24 cellular contexts compared by ENCODE assay signal in genomic region chr19:11046608-11047354, GRCh38. TPM values are rescaled to one million over a fixed set of nuclear protein-coding genes. Genes with fewer than 3 reads are reported as not detected.
DNase-seq lines count a peak whose midpoint lies in the region; ATAC-seq and TF ChIP-seq lines count a peak whose summit lies in the region.
"Had no signal": no experiment of that assay in that cellular context is flagged by ENCODE, and none has a peak within 500 bp of the region (broad histone marks: within the 10 kb centered on the region; RNA-seq: fewer than 3 reads in every experiment).

No MANE protein-coding gene starts in this region.

- no peak overlapping the region for H3K4me3 ChIP-seq in GM12865 (ENCODE audit: low read depth, low read length)
- peak overlapping the region; percentile 25 for H3K4me3 ChIP-seq in OCI-LY7 (ENCODE audit: low read depth, low read length, poor library complexity, severe bottlenecking)
- H3K4me3 ChIP-seq: body of pancreas, esophagus muscularis mucosa, gastrocnemius medialis, HAP-1, tibial artery had no signal

- CTCF ChIA-PET in CD4-positive, alpha-beta T cell (lab: Charles Lee), result interaction anchor here (0.9 to 1.9 kb wide), 2 partner anchors 17 to 79 kb away, joined by 3 to 5 read pairs; no protein-coding TSS in a partner anchor
- CTCF ChIA-PET in OCI-LY7 (lab: Charles Lee; ENCODE audit: unreplicated experiment), result no interaction called here

- peaks cover 90% of the 10 kb centered on the region for H3K36me3 ChIP-seq in OCI-LY7 (ENCODE audit: insufficient read depth, low read length)

- H2AFZ ChIP-seq in OCI-LY7 (ENCODE audit: low read length), result no peak overlapping the region

- no peaks in the 10 kb centered on the region for H3K9me3 ChIP-seq in CD4-positive, alpha-beta T cell (ENCODE audit: control insufficient read depth, low read length)
- H3K9me3 ChIP-seq in OCI-LY7 (ENCODE audit: low read length), result no peaks in the 10 kb centered on the region
- H3K9me3 ChIP-seq: body of pancreas, esophagus muscularis mucosa, gastrocnemius medialis, HAP-1, tibial artery had no signal

- no peak for TF ChIP-seq CTCF in CD4-positive, alpha-beta T cell (IDR thresholded peaks at IDR 0.05)
- TF ChIP-seq CTCF in GM12865 (IDR thresholded peaks at IDR 0.05; ENCODE audit: insufficient read depth, low read depth, low read length, missing control alignments), result no peak
- no peak for TF ChIP-seq CTCF in OCI-LY7 (conservative IDR thresholded peaks at IDR 0.05; ENCODE audit: low read length)

- TSS peak; percentile 12 for BruUV-seq in OCI-LY7 (replicated peaks; lab: Mats Ljungman, UMichigan)

- peak overlapping the region; percentile 71 for H3K27ac Mint-ChIP-seq in CD4-positive, alpha-beta T cell
- peak overlapping the region in 4 of 6 donors; percentile 11 to 82 (median 70) for H3K27ac Mint-ChIP-seq in naive B cell

- no peaks in the 10 kb centered on the region; the same call in 1 of the 2 replicates for H4K20me1 ChIP-seq in OCI-LY7 (ENCODE audit: insufficient read depth, low read length)

- POLR2A ChIA-PET in CD4-positive, alpha-beta T cell (lab: Charles Lee), result no interaction called here
- POLR2A ChIA-PET in OCI-LY7 (lab: Charles Lee), result interaction anchor here (0.7 kb wide), 1 partner anchor 807 kb away, joined by 4 read pairs; no protein-coding TSS in a partner anchor

- no peaks in the 10 kb centered on the region for H3K9me3 Mint-ChIP-seq in CD4-positive, alpha-beta T cell
- H3K9me3 Mint-ChIP-seq in naive B cell, result no peaks in the 10 kb centered on the region

- no peak for DNase-seq in CD4-positive, alpha-beta T cell
- DNase-seq in GM12865 (ENCODE audit: low read depth) (peak; percentile 83), OCI-LY7 (ENCODE audit: low spot score) (peak; percentile 81), naive B cell (peak; percentile 30), HuH-7 (ENCODE audit: low spot score) (no peak), cortex of kidney (lab: John Stamatoyannopoulos, UW) (no peak)
- DNase-seq: body of pancreas; DND-41; effector CD8-positive, alpha-beta T cell; gastrocnemius medialis; NCI-H1048; NCI-H187 treated with DMSO at 0.1 percent for 48 hours; NCI-H2227 treated with DMSO at 0.1 percent for 48 hours; NCI-H774; occipital lobe; OCI-M1; Right ventricle myocardium superior; small intestine; stimulated activated naive CD4-positive, alpha-beta T cell; tibial artery had no signal

- intact Hi-C loops in CD4-positive, alpha-beta T cell (cut with DNase I, micrococcal nuclease), result no loop called here
- intact Hi-C loops in OCI-LY7 (cut with micrococcal nuclease; ENCODE audit: unreplicated experiment), result loop anchor here (5.0 kb wide), 1 partner anchor 146 kb away; no protein-coding TSS in a partner anchor

- no peaks in the 10 kb centered on the region for H3K27me3 ChIP-seq in CD4-positive, alpha-beta T cell (ENCODE audit: control insufficient read depth, insufficient read depth, low read length)
- H3K27me3 ChIP-seq: body of pancreas, esophagus muscularis mucosa, gastrocnemius medialis, tibial artery had no signal

- H3K36me3 Mint-ChIP-seq in CD4-positive, alpha-beta T cell (ENCODE audit: low read depth), result peaks cover 27% of the 10 kb centered on the region
- peaks cover 23 to 24% of the 10 kb centered on the region in 2 donors for H3K36me3 Mint-ChIP-seq in naive B cell

- H3K4me3 Mint-ChIP-seq in CD4-positive, alpha-beta T cell, result no peak overlapping the region
- peak overlapping the region in 7 of 8 donors; percentile 5 to 89 (median 70) for H3K4me3 Mint-ChIP-seq in naive B cell

- no peaks in the 10 kb centered on the region for H3K27me3 Mint-ChIP-seq in CD4-positive, alpha-beta T cell
- peaks cover 18 to 29% (median 22%) of the 10 kb centered on the region in 3 donors for H3K27me3 Mint-ChIP-seq in naive B cell

- no peaks in the 10 kb centered on the region for H3K9me2 ChIP-seq in OCI-LY7 (ENCODE audit: insufficient read depth, low read length)

- H3K4me1 Mint-ChIP-seq in CD4-positive, alpha-beta T cell (ENCODE audit: low read depth), result peaks cover 41% of the 10 kb centered on the region
- H3K4me1 Mint-ChIP-seq in naive B cell, result peaks cover 33 to 71% (median 65%) of the 10 kb centered on the region in 3 donors

- H3K4me2 ChIP-seq in OCI-LY7 (ENCODE audit: low read length), result peak overlapping the region; percentile 56

- ATAC-seq in CD4-positive, alpha-beta T cell (ENCODE audit: poor library complexity), result no peak
- peak in 1 of 2 donors; percentile 20 for ATAC-seq in naive B cell (ENCODE audit: low read depth in 2 of 2)
- ATAC-seq in HG03045 (IDR thresholded peaks at IDR 0.05; ENCODE audit: unreplicated experiment), result no peak
- no peak for ATAC-seq in HG03159 (IDR thresholded peaks at IDR 0.05; ENCODE audit: unreplicated experiment)
- ATAC-seq: body of pancreas, gastrocnemius medialis had no signal

- H3K79me2 ChIP-seq in OCI-LY7 (ENCODE audit: insufficient read depth, low read depth, low read length), result peaks cover 23% of the 10 kb centered on the region; the same call in 1 of the 2 replicates

- no peak overlapping the region for H3K27ac ChIP-seq in CD4-positive, alpha-beta T cell (ENCODE audit: low read depth, low read length)
- H3K27ac ChIP-seq in OCI-LY7 (ENCODE audit: low read depth, low read length, poor library complexity, severe bottlenecking), result peak overlapping the region; percentile 91
- H3K27ac ChIP-seq: body of pancreas, esophagus muscularis mucosa, gastrocnemius medialis, tibial artery had no signal

- peaks cover 67% of the 10 kb centered on the region for H3K4me1 ChIP-seq in OCI-LY7 (ENCODE audit: insufficient read depth, low read length, poor library complexity, severe bottlenecking)
- H3K4me1 ChIP-seq: gastrocnemius medialis, HAP-1 had no signal

RNA-seq across cellular contexts. Expression of gene LDLR, which starts 42.5 kb away (rescaled TPM):
- total RNA-seq in CD4-positive, alpha-beta T cell, result 10 to 100 TPM; 32.5 to 34.0 TPM
- total RNA-seq in OCI-LY7 (2014; rRNA removed; shearing (Covaris generic)), result 61.8 and 88.3 TPM in 2 replicates
- total RNA-seq in OCI-LY7 (2022), result 99.1 and 101 TPM in 2 replicates
- polyA plus RNA-seq in naive B cell (ENCODE audit: low read depth in 6 of 6), result 1 to 10 TPM in 3 of 6 donors, under 1 TPM in 3; 0.35 to 2.6 (median 1.0) TPM

Comparison
In these comparisons a context has a peak if more than half of its experiments do, and no peak if none do; other contexts are left out.
1. DNase-seq: peak in GM12865 (single experiment), OCI-LY7 (single experiment) and naive B cell (single experiment); none in CD4-positive, alpha-beta T cell (0 of 10), HuH-7 (single experiment) and cortex of kidney (single experiment).